22 cellular contexts compared by ENCODE assay signal in genomic region chr3:42843730-42844713, GRCh38. TPM values are rescaled to one million over a fixed set of nuclear protein-coding genes. Genes with fewer than 3 reads are reported as not detected.
A peak's percentile ranks its signal among the peaks of the same experiment; 100 is the strongest.
DNase-seq lines count a peak whose midpoint lies in the region; ATAC-seq and TF ChIP-seq lines count a peak whose summit lies in the region.
"Had no signal": no experiment of that assay in that cellular context is flagged by ENCODE, and none has a peak within 500 bp of the region (broad histone marks: within the 10 kb centered on the region; RNA-seq: fewer than 3 reads in every experiment).

No MANE protein-coding gene starts in this region.

- ATAC-seq in heart left ventricle (peak; percentile 24 to 59 (median 37)), HG02763 (IDR thresholded peaks at IDR 0.05; ENCODE audit: unreplicated experiment) (no peak)
- ATAC-seq: natural killer cell treated with Interleukin-12 subunit alpha and Interleukin-12 subunit beta and Interleukin-15 and Interleukin-18, amount 100 ng/mL, for 72 hours had no signal

- TF ChIP-seq CTCF in heart left ventricle (IDR thresholded peaks at IDR 0.05) (no peak), thyroid gland (IDR thresholded peaks at IDR 0.05) (no peak)

- H3K27ac ChIP-seq in heart left ventricle = peak overlapping the region in 6 of 12 donors; percentile 2 to 80 (median 27)
- H3K27ac ChIP-seq in thyroid gland = peak overlapping the region in 2 of 3 donors; percentile 68 to 74
- H3K27ac ChIP-seq: brain microvascular endothelial cell, SK-N-MC had no signal

- H3K4me1 ChIP-seq in adipocyte (ENCODE audit: control insufficient read depth, insufficient read depth, low read length) = peaks cover 64% of the 10 kb centered on the region
- H3K4me1 ChIP-seq in heart left ventricle = peaks cover 0 to 43% (median 25%) of the 10 kb centered on the region in 12 donors
- peaks cover 5 to 21% of the 10 kb centered on the region in 2 donors for H3K4me1 ChIP-seq in thyroid gland

- TF ChIP-seq POLR2A in heart left ventricle (IDR thresholded peaks at IDR 0.05) (no peak), thyroid gland (IDR thresholded peaks at IDR 0.05) (no peak)

- peak overlapping the region; percentile 71 for H3K9ac ChIP-seq in adipocyte (ENCODE audit: low read length)

- H3K27me3 ChIP-seq in adipocyte (replicated peaks; ENCODE audit: control insufficient read depth, insufficient read depth, low read length) (no peaks in the 10 kb centered on the region), heart left ventricle (no peaks in the 10 kb centered on the region), thyroid gland (no peaks in the 10 kb centered on the region)
- H3K27me3 ChIP-seq: brain microvascular endothelial cell had no signal

- WGBS in heart left ventricle, 4 donors = 66 to 75% (median 70%) methylated on average over 7 of the region's 7 CpGs
- WGBS in thyroid gland, 2 donors = 65 to 72% methylated on average over 7 of the region's 7 CpGs

- DNase-seq in adipocyte (ENCODE audit: low read depth) (no peak), heart left ventricle (peak in 1 of 5 donors; percentile 26), myocyte (ENCODE audit: low read depth) (peak; percentile 58), thyroid gland (peak; percentile 28 to 29), NCI-H524 treated with DMSO at 0.1 percent for 48 hours (lab: John Stamatoyannopoulos, UW) (no peak), posterior vena cava (ENCODE audit: low spot score) (no peak), dermis blood vessel endothelial cell (no peak)
- DNase-seq: activated CD4-positive, alpha-beta memory T cell treated with anti-CD3 and anti-CD28 coated beads, Interleukin-2, amount 10 ng/mL, durations not matched to agents 7 days and 5 days; activated effector memory CD4-positive, alpha-beta T cell treated with anti-CD3 and anti-CD28 coated beads, Interleukin-2, amount 50 U/mL, for 16 hours; brain microvascular endothelial cell; C1 segment of cervical spinal cord; DND-41; effector CD8-positive, alpha-beta T cell; foreskin melanocyte; NCI-H1048; NCI-H2171 treated with DMSO at 0.1 percent for 48 hours had no signal

- H3K4me3 ChIP-seq in adipocyte (ENCODE audit: low read length) (peak overlapping the region; percentile 67), heart left ventricle (no peak overlapping the region), thyroid gland (replicated peaks in 1 of 3) (no peak overlapping the region)
- H3K4me3 ChIP-seq: SK-N-MC, skin epidermis had no signal

- intact Hi-C loops in heart left ventricle (cut with DNase I) = loop anchor here in 3 of 10 donors (5.0 kb wide), 3 partner anchors 33 to 67 kb away; partner anchors contain the start of gene CYP8B1 (in 1 of the 3)
- intact Hi-C loops in thyroid gland (cut with DNase I) = no loop called here
- intact Hi-C loops in posterior vena cava (cut with DNase I) = no loop called here

- H3K9me3 ChIP-seq in adipocyte (ENCODE audit: control insufficient read depth, low read length) = no peaks in the 10 kb centered on the region
- no peaks in the 10 kb centered on the region for H3K9me3 ChIP-seq in heart left ventricle
- H3K9me3 ChIP-seq in thyroid gland = no peaks in the 10 kb centered on the region

- H3K36me3 ChIP-seq in adipocyte (ENCODE audit: control insufficient read depth, insufficient read depth, low read length, severe bottlenecking) (no peaks in the 10 kb centered on the region), heart left ventricle (no peaks in the 10 kb centered on the region), thyroid gland (no peaks in the 10 kb centered on the region)
- H3K36me3 ChIP-seq: brain microvascular endothelial cell had no signal

RNA-seq across cellular contexts. Expression of gene CYP8B1, which starts 31.7 kb away (rescaled TPM):
- total RNA-seq in heart left ventricle (under 1 TPM in 1 of 9 donors, not detected in 8; 0.14 TPM), myocyte (not detected in 2 replicates), thyroid gland (not detected), posterior vena cava (under 1 TPM; 0.10 to 0.14 TPM), dermis blood vessel endothelial cell (not detected in 2 replicates)
- not detected for polyA plus RNA-seq in heart left ventricle
- 0.21 TPM for polyA plus RNA-seq in myocyte (2012)
- total RNA-seq: activated CD4-positive, alpha-beta memory T cell treated with anti-CD3 and anti-CD28 coated beads, Interleukin-2, amount 10 ng/mL, durations not matched to agents 7 days and 5 days; kidney epithelial cell; subcutaneous adipose tissue had no signal

RNA-seq across cellular contexts. Expression of gene ACKR2, which starts 34.8 kb away (rescaled TPM):
- total RNA-seq in heart left ventricle (1 to 10 TPM in 4 of 9 donors, under 1 TPM in 5; 0.42 to 3.1 (median 0.67) TPM), myocyte (0.11 TPM in 1 of 2 replicates, not detected in the other), thyroid gland (10 to 100 TPM in 2 of 4 donors, 1 to 10 TPM in 2; 5.6 to 15.3 (median 10.7) TPM), posterior vena cava (10 to 100 TPM; 17.0 to 20.6 TPM), dermis blood vessel endothelial cell (11.2 and 13.3 TPM in 2 replicates)
- polyA plus RNA-seq in heart left ventricle = under 1 TPM; 0.22 to 0.57 TPM
- polyA plus RNA-seq in myocyte (2012) = 3.5 TPM

RNA-seq across cellular contexts. Expression of gene HIGD1A, which starts 39.7 kb away (rescaled TPM):
- total RNA-seq in heart left ventricle (100 to 1,000 TPM; 170 to 353 (median 313) TPM), myocyte (192 and 193 TPM in 2 replicates), thyroid gland (100 to 1,000 TPM; 171 to 217 (median 211) TPM), posterior vena cava (100 to 1,000 TPM; 163 to 204 TPM), dermis blood vessel endothelial cell (110 and 112 TPM in 2 replicates)
- 100 to 1,000 TPM; 291 to 497 TPM for polyA plus RNA-seq in heart left ventricle
- polyA plus RNA-seq in myocyte (2012) = 106 TPM

Comparison
In these comparisons a context has a peak if more than half of its experiments do, and no peak if none do; other contexts are left out.
1. DNase-seq: peak in myocyte (single experiment) and thyroid gland (2 of 2); none in adipocyte (single experiment), NCI-H524 treated with DMSO at 0.1 percent for 48 hours (single experiment), posterior vena cava (single experiment) and dermis blood vessel endothelial cell (single experiment).